Comparison of ENCODE assay signal across 13 cellular contexts in the genomic region with DNA sequence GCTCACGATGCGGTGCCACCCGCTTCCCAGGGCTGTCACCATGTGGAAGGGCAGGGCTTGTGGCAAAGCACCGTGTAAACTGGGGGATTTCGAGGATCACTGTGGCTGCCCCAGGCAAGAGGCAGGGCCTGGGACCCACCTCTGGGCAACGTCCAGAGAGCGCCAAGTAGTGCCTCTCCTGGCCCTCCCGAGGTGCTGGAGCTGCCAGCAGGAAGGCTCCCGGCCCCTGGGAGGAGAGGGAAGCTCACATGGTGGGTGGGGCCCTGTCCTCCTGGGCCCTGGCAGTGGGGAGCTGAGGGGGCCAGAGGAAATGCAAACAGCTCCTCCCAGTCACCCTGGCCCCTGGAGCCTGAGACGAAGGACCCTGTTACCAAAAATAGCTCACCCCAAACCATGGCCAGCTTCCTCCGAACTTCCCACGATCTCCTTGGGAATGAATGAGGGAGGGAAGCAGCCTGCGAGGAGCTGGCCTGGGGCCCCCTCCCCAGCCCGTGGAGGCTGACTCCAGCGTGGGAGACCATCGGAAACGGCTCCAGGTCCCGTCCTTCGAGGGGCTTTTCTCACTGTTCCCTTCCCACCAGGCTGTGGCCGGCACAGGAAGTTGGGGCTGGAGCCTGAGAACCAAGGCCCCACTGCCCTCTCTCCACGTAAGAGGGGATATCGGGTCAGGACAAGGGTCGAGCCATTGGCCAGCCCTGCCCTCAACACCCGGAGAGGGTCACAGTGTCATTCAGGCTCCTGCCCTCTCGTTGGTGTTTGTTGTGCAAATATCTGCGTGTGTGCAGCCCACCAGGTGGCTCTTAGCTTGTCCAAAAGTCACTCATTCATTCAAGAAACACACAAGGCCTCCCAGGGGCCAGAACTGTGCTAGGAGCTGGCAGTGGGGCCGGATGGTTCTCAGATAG. TPM values are rescaled to one million over a fixed set of nuclear protein-coding genes. Genes with fewer than 3 reads are reported as not detected.
DNase-seq lines count a peak whose midpoint lies in the region; FAIRE-seq and TF ChIP-seq lines count a peak whose summit lies in the region.
"Had no signal": no experiment of that assay in that cellular context is flagged by ENCODE, and none has a peak within 500 bp of the region (broad histone marks: within the 10 kb centered on the region; RNA-seq: fewer than 3 reads in every experiment).

No MANE protein-coding gene starts in this region.

- H3K36me3 Mint-ChIP-seq in astrocyte (ENCODE audit: low read depth, unreplicated experiment) = peaks cover 6% of the 10 kb centered on the region
- H3K36me3 Mint-ChIP-seq in activated CD4-positive, alpha-beta memory T cell treated with anti-CD3 and anti-CD28 coated beads, Interleukin-2, amount 10 ng/mL, durations not matched to agents 7 days and 5 days (ENCODE audit: low read depth) = peaks cover 33% of the 10 kb centered on the region

- no peak for FAIRE-seq in astrocyte (lab: Jason Lieb, UNC)
- FAIRE-seq: endothelial cell of umbilical vein had no signal

- H3K27me3 ChIP-seq in H7 (ENCODE audit: control insufficient read depth, insufficient read depth, low read length) (no peaks in the 10 kb centered on the region), astrocyte (ENCODE audit: insufficient read depth, low read length) (no peaks in the 10 kb centered on the region), iPS-20b (ENCODE audit: insufficient read depth, low read length) (no peaks in the 10 kb centered on the region), WERI-Rb-1 (ENCODE audit: insufficient read depth, low read depth, severe bottlenecking) (no peaks in the 10 kb centered on the region)

- no peaks in the 10 kb centered on the region for H3K27me3 Mint-ChIP-seq in astrocyte (ENCODE audit: low read depth, unreplicated experiment)
- no peaks in the 10 kb centered on the region for H3K27me3 Mint-ChIP-seq in activated CD4-positive, alpha-beta memory T cell treated with anti-CD3 and anti-CD28 coated beads, Interleukin-2, amount 10 ng/mL, durations not matched to agents 7 days and 5 days

- no peak overlapping the region for H3K27ac ChIP-seq in astrocyte (ENCODE audit: low read depth, low read length)
- no peak overlapping the region for H3K27ac ChIP-seq in iPS-20b (ENCODE audit: low read length)
- H3K27ac ChIP-seq in skin epidermis = peak overlapping the region in 11 of 21 experiments; percentile 5 to 79 (median 52)
- H3K27ac ChIP-seq in WERI-Rb-1 = no peak overlapping the region
- H3K27ac ChIP-seq: C4-2B had no signal

- CTCF ChIA-PET in activated CD4-positive, alpha-beta memory T cell treated with anti-CD3 and anti-CD28 coated beads, Interleukin-2, amount 10 ng/mL, durations not matched to agents 7 days and 5 days (lab: Charles Lee) = no interaction called here

- H3K27ac Mint-ChIP-seq in astrocyte (ENCODE audit: unreplicated experiment) = peak overlapping the region; percentile 53
- H3K27ac Mint-ChIP-seq in activated CD4-positive, alpha-beta memory T cell treated with anti-CD3 and anti-CD28 coated beads, Interleukin-2, amount 10 ng/mL, durations not matched to agents 7 days and 5 days = no peak overlapping the region

- H3K9ac ChIP-seq in astrocyte (ENCODE audit: low read length) (peak overlapping the region; percentile 20), iPS-20b (ENCODE audit: low read depth, low read length) (peak overlapping the region; percentile 44; the same call in 1 of the 2 replicates)

- H3K9me3 Mint-ChIP-seq in astrocyte (ENCODE audit: unreplicated experiment) = no peaks in the 10 kb centered on the region
- no peaks in the 10 kb centered on the region for H3K9me3 Mint-ChIP-seq in activated CD4-positive, alpha-beta memory T cell treated with anti-CD3 and anti-CD28 coated beads, Interleukin-2, amount 10 ng/mL, durations not matched to agents 7 days and 5 days

- H3K4me2 ChIP-seq in astrocyte (ENCODE audit: low read length) = no peak overlapping the region

- H2AFZ ChIP-seq in astrocyte (ENCODE audit: low read depth, low read length) = no peak overlapping the region

- H3K4me1 ChIP-seq in astrocyte (ENCODE audit: insufficient read depth, low read length) = peaks cover 64% of the 10 kb centered on the region
- H3K4me1 ChIP-seq in iPS-20b (ENCODE audit: insufficient read depth, low read length) = peaks cover 39% of the 10 kb centered on the region

- no peaks in the 10 kb centered on the region for H3K79me2 ChIP-seq in astrocyte (ENCODE audit: insufficient read depth, low read length)

- peaks cover 19% of the 10 kb centered on the region for H3K4me1 Mint-ChIP-seq in astrocyte (ENCODE audit: low read depth, unreplicated experiment)
- peaks cover 4% of the 10 kb centered on the region for H3K4me1 Mint-ChIP-seq in activated CD4-positive, alpha-beta memory T cell treated with anti-CD3 and anti-CD28 coated beads, Interleukin-2, amount 10 ng/mL, durations not matched to agents 7 days and 5 days

- TF ChIP-seq CTCF in astrocyte (IDR thresholded peaks at IDR 0.05; ENCODE audit: insufficient read depth, low read depth, low read length) = no peak
- no peak for TF ChIP-seq CTCF in WERI-Rb-1 (IDR thresholded peaks at IDR 0.05; ENCODE audit: low read depth, low read length)

- POLR2A ChIA-PET in activated CD4-positive, alpha-beta memory T cell treated with anti-CD3 and anti-CD28 coated beads, Interleukin-2, amount 10 ng/mL, durations not matched to agents 7 days and 5 days (lab: Charles Lee) = interaction anchor here (0.6 to 2.1 kb wide), 2 partner anchors 19 to 43 kb away, joined by 3 to 8 read pairs; partner anchors contain the start of gene VASN

- DNase-seq in H7 = peak; percentile 74
- no peak for DNase-seq in astrocyte (ENCODE audit: low read depth)
- no peak for DNase-seq in dermis blood vessel endothelial cell
- DNase-seq in NCI-H2227 (lab: John Stamatoyannopoulos, UW; ENCODE audit: unreplicated experiment) = no peak
- no peak for DNase-seq in activated CD4-positive, alpha-beta memory T cell treated with anti-CD3 and anti-CD28 coated beads, Interleukin-2, amount 10 ng/mL, durations not matched to agents 7 days and 5 days
- no peak for DNase-seq in WERI-Rb-1
- DNase-seq: amniotic stem cell; NCI-H510A treated with DMSO at 0.1 percent for 48 hours; stimulated activated CD4-positive, alpha-beta T cell treated with anti-CD3 and anti-CD28 coated beads, Interleukin-12 subunit alpha, Interleukin-12 subunit beta, amount 100 ng/mL, for 4 hours had no signal

- no peak overlapping the region for H3K4me3 Mint-ChIP-seq in astrocyte (ENCODE audit: unreplicated experiment)
- H3K4me3 Mint-ChIP-seq in activated CD4-positive, alpha-beta memory T cell treated with anti-CD3 and anti-CD28 coated beads, Interleukin-2, amount 10 ng/mL, durations not matched to agents 7 days and 5 days = no peak overlapping the region

- H3K36me3 ChIP-seq in H7 (replicated peaks; ENCODE audit: control insufficient read depth, insufficient read depth, low read length) (no peaks in the 10 kb centered on the region; the same call in 1 of the 2 replicates), astrocyte (ENCODE audit: insufficient read depth, low read length) (no peaks in the 10 kb centered on the region), iPS-20b (ENCODE audit: insufficient read depth, low read depth, low read length) (no peaks in the 10 kb centered on the region), WERI-Rb-1 (no peaks in the 10 kb centered on the region; the same call in 1 of the 2 replicates)

- H3K4me3 ChIP-seq in H7 (ENCODE audit: insufficient read depth, low read depth, low read length) = no peak overlapping the region
- H3K4me3 ChIP-seq in astrocyte (ENCODE audit: insufficient read depth, low read depth, low read length) = no peak overlapping the region
- H3K4me3 ChIP-seq in iPS-20b (ENCODE audit: low read length) = no peak overlapping the region
- no peak overlapping the region for H3K4me3 ChIP-seq in skin epidermis
- H3K4me3 ChIP-seq in WERI-Rb-1 (ENCODE audit: low read depth, low read length) = no peak overlapping the region

- peaks cover 6% of the 10 kb centered on the region for H4K20me1 ChIP-seq in astrocyte (ENCODE audit: insufficient read depth, low read length)

- H3K9me3 ChIP-seq in astrocyte (ENCODE audit: insufficient read depth, low read depth, low read length) (no peaks in the 10 kb centered on the region), iPS-20b (ENCODE audit: insufficient read depth, low read depth, low read length) (no peaks in the 10 kb centered on the region), WERI-Rb-1 (ENCODE audit: severe bottlenecking) (no peaks in the 10 kb centered on the region)

RNA-seq across cellular contexts. Expression of gene VASN, which starts 17.7 kb away (rescaled TPM):
- 3.7 and 4.6 TPM in 2 replicates for total RNA-seq in H7 (2014; rRNA removed; shearing (Covaris generic))
- total RNA-seq in astrocyte (32.0 and 38.7 TPM in 2 replicates), dermis blood vessel endothelial cell (1.9 and 2.2 TPM in 2 replicates)
- under 1 TPM in 1 of 2 experiments, not detected in 1; 0.08 TPM for total RNA-seq in activated CD4-positive, alpha-beta memory T cell treated with anti-CD3 and anti-CD28 coated beads, Interleukin-2, amount 10 ng/mL, durations not matched to agents 7 days and 5 days

RNA-seq across cellular contexts. Expression of gene CORO7, which starts 27.1 kb away (rescaled TPM):
- 37.9 and 45.5 TPM in 2 replicates for total RNA-seq in H7 (2014; rRNA removed; shearing (Covaris generic))
- total RNA-seq in astrocyte = 25.0 and 26.4 TPM in 2 replicates
- total RNA-seq in dermis blood vessel endothelial cell = 44.9 and 58.0 TPM in 2 replicates
- total RNA-seq in activated CD4-positive, alpha-beta memory T cell treated with anti-CD3 and anti-CD28 coated beads, Interleukin-2, amount 10 ng/mL, durations not matched to agents 7 days and 5 days = 100 to 1,000 TPM; 244 to 245 TPM

RNA-seq across cellular contexts. Expression of gene DNAJA3, which starts 36.4 kb away (rescaled TPM):
- total RNA-seq in H7 (2014; rRNA removed; shearing (Covaris generic)) = 85.5 and 87.8 TPM in 2 replicates
- total RNA-seq in astrocyte (36.4 and 39.8 TPM in 2 replicates), dermis blood vessel endothelial cell (41.0 and 58.9 TPM in 2 replicates)
- total RNA-seq in activated CD4-positive, alpha-beta memory T cell treated with anti-CD3 and anti-CD28 coated beads, Interleukin-2, amount 10 ng/mL, durations not matched to agents 7 days and 5 days = 10 to 100 TPM; 39.5 to 41.1 TPM

RNA-seq across cellular contexts. Expression of gene PAM16, which starts 38.2 kb away (rescaled TPM):
- 92.3 and 115 TPM in 2 replicates for total RNA-seq in H7 (2014; rRNA removed; shearing (Covaris generic))
- total RNA-seq in astrocyte = 50.7 and 51.9 TPM in 2 replicates
- 11.6 and 15.5 TPM in 2 replicates for total RNA-seq in dermis blood vessel endothelial cell
- 10 to 100 TPM; 29.7 to 33.9 TPM for total RNA-seq in activated CD4-positive, alpha-beta memory T cell treated with anti-CD3 and anti-CD28 coated beads, Interleukin-2, amount 10 ng/mL, durations not matched to agents 7 days and 5 days

Comparison
In these comparisons a context has a peak if more than half of its experiments do, and no peak if none do; other contexts are left out.
1. H3K27ac ChIP-seq: peak in skin epidermis (11 of 21); none in astrocyte (single experiment), iPS-20b (single experiment) and WERI-Rb-1 (single experiment).